14 cellular contexts compared by ENCODE assay signal in the genomic region with DNA sequence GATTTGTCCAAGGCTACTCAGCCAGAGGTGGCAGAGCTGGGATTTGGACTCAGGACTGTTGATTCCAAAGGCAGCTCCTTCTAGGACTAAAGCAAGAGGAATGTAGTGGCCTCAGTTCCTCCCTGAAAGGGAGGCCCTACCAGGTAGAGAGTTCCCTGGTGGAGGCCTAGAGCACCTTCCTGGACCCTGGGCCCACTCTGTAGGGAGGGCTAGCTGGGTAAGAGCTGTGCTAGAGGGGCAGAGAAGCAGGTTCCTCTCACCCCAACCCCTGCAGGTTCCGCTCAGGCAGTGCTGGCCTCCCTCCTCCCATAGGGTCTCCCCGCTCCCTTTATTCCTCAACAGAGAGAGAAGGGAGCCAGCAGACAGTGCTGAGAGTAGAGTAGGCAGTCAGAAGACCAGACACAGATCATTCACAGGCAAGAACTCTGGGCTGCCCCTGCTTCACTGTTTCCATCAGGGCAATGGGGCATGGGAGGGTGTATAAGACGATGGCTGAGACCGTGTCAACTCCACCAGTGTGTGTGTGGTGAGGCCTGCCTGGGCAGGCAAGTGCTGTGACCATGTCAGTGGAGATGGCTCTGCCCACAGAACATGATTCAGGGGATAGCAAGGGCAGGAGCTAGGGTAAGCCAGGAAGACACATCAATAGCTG.
"Had no signal": no experiment of that assay in that cellular context is flagged by ENCODE, and none has a peak within 500 bp of the region (broad histone marks: within the 10 kb centered on the region; RNA-seq: fewer than 3 reads in every experiment).

No MANE protein-coding gene starts in this region.

- H3K4me1 ChIP-seq: foreskin keratinocyte, suprapubic skin had no signal

- H3K27ac Mint-ChIP-seq: naive thymus-derived CD8-positive, alpha-beta T cell; type B pancreatic cell had no signal

- H3K4me3 ChIP-seq: hepatocyte, mucosa of descending colon, suprapubic skin, thyroid gland had no signal

- H3K9me3 ChIP-seq: mucosa of descending colon, suprapubic skin, thyroid gland had no signal

- H3K9me3 Mint-ChIP-seq: type B pancreatic cell had no signal

- H3K4me2 ChIP-seq: hepatocyte had no signal

- DNase-seq: cerebellar nuclear complex; dermis blood vessel endothelial cell; erythroblast; foreskin keratinocyte; mucosa of descending colon; naive thymus-derived CD8-positive, alpha-beta T cell; posterior cingulate gyrus; small intestine; stimulated activated CD4-positive, alpha-beta T cell treated with anti-CD3 and anti-CD28 coated beads, Interleukin-12 subunit alpha, Interleukin-12 subunit beta, amount 100 ng/mL, for 4 hours; stimulated activated naive CD8-positive, alpha-beta T cell treated with anti-CD3 and anti-CD28 coated beads, Interleukin-15, Interleukin-2, amounts not matched to agents 100 U/mL and 50 U/mL, for 24 hours; thyroid gland had no signal

- H3K79me2 ChIP-seq: hepatocyte had no signal

- H3K27ac ChIP-seq: foreskin keratinocyte, hepatocyte, suprapubic skin, thyroid gland had no signal

- H3K4me3 Mint-ChIP-seq: naive thymus-derived CD8-positive, alpha-beta T cell; type B pancreatic cell had no signal

- H3K27me3 ChIP-seq: foreskin keratinocyte, hepatocyte, suprapubic skin, thyroid gland had no signal

- H3K4me1 Mint-ChIP-seq: naive thymus-derived CD8-positive, alpha-beta T cell had no signal

- H3K36me3 Mint-ChIP-seq: type B pancreatic cell had no signal

- H3K27me3 Mint-ChIP-seq: type B pancreatic cell had no signal

- H2AFZ ChIP-seq: hepatocyte had no signal

- ATAC-seq: foreskin keratinocyte; mucosa of descending colon; naive thymus-derived CD8-positive, alpha-beta T cell; stimulated activated naive CD8-positive, alpha-beta T cell treated with anti-CD3 and anti-CD28 coated beads, Interleukin-15, Interleukin-2, amounts not matched to agents 100 U/mL and 50 U/mL, for 24 hours had no signal

- H3K36me3 ChIP-seq: suprapubic skin, thyroid gland had no signal
